ENCODE assay signal across 29 cellular contexts in genomic region chr1:34328281-34328680, GRCh38.
"Had no signal": no experiment of that assay in that cellular context is flagged by ENCODE, and none has a peak within 500 bp of the region (broad histone marks: within the 10 kb centered on the region; RNA-seq: fewer than 3 reads in every experiment).

No MANE protein-coding gene starts in this region.

- H3K36me3 Mint-ChIP-seq: activated naive CD8-positive, alpha-beta T cell; brain had no signal

- H3K9me3 Mint-ChIP-seq: activated B cell treated with CpG ODN at 0.5 μM for 24 hours; activated CD4-positive, alpha-beta T cell treated with anti-CD3 and anti-CD28 coated beads, Interleukin-2, amount 10 ng/mL, durations not matched to agents 24 days and 14 days; activated naive CD4-positive, alpha-beta T cell treated with anti-CD3 and anti-CD28 coated beads for 36 hours; brain; central memory CD8-positive, alpha-beta T cell; T-helper 1 cell treated with Interleukin-12 subunit alpha and Interleukin-12 subunit beta and Interleukin-4 antibody, amounts not matched to agents 30 μg/mL and 1 μg/mL, for 36 hours had no signal

- H3K27ac Mint-ChIP-seq: activated B cell treated with CpG ODN at 0.5 μM for 24 hours; activated CD4-positive, alpha-beta T cell treated with anti-CD3 and anti-CD28 coated beads, Interleukin-2, amount 10 ng/mL, durations not matched to agents 24 days and 14 days; activated naive CD4-positive, alpha-beta T cell treated with anti-CD3 and anti-CD28 coated beads for 36 hours; activated naive CD8-positive, alpha-beta T cell; activated T-helper 17 cell treated with anti-CD3 and anti-CD28 coated beads, Interleukin-2, amount 50 U/mL, for 72 hours; T-helper 1 cell treated with Interleukin-12 subunit alpha and Interleukin-12 subunit beta and Interleukin-4 antibody, amounts not matched to agents 30 μg/mL and 1 μg/mL, for 36 hours had no signal

- H3K4me3 Mint-ChIP-seq: activated B cell treated with CpG ODN at 0.5 μM for 24 hours; activated CD4-positive, alpha-beta T cell treated with anti-CD3 and anti-CD28 coated beads, Interleukin-2, amount 10 ng/mL, durations not matched to agents 24 days and 14 days; activated naive CD4-positive, alpha-beta T cell treated with anti-CD3 and anti-CD28 coated beads for 36 hours; activated naive CD8-positive, alpha-beta T cell; activated T-helper 17 cell treated with anti-CD3 and anti-CD28 coated beads, Interleukin-2, amount 50 U/mL, for 72 hours; brain; central memory CD8-positive, alpha-beta T cell; T-helper 1 cell treated with Interleukin-12 subunit alpha and Interleukin-12 subunit beta and Interleukin-4 antibody, amounts not matched to agents 30 μg/mL and 1 μg/mL, for 36 hours had no signal

- H3K4me1 Mint-ChIP-seq: activated B cell treated with CpG ODN at 0.5 μM for 24 hours; activated CD4-positive, alpha-beta T cell treated with anti-CD3 and anti-CD28 coated beads, Interleukin-2, amount 10 ng/mL, durations not matched to agents 24 days and 14 days; activated T-helper 17 cell treated with anti-CD3 and anti-CD28 coated beads, Interleukin-2, amount 50 U/mL, for 72 hours; central memory CD8-positive, alpha-beta T cell had no signal

- DNase-seq: activated B cell treated with CpG ODN at 0.5 μM for 24 hours; activated CD4-positive, alpha-beta T cell treated with anti-CD3 and anti-CD28 coated beads for 1 hour; activated CD4-positive, alpha-beta T cell treated with anti-CD3 and anti-CD28 coated beads, Interleukin-2, amount 10 ng/mL, durations not matched to agents 24 days and 14 days; activated CD4-positive, alpha-beta T cell treated with anti-CD3 and anti-CD28 coated beads, Interleukin-2, amount 50 U/mL, for 48 hours; activated gamma-delta T cell; activated naive CD4-positive, alpha-beta T cell treated with anti-CD3 and anti-CD28 coated beads for 36 hours; activated T-cell treated with anti-CD3 and anti-CD28 coated beads for 4 hours; activated T-cell treated with anti-CD3 and anti-CD28 coated beads, Interleukin-2, amount 50 U/mL, for 48 hours; amygdala; MG63; MV-4-11; NCI-H1092 treated with DMSO at 0.1 percent for 48 hours; NCI-H1436 treated with DMSO at 0.1 percent for 48 hours; NCI-H187; NCI-H2081; NCI-H446; NCI-H524; NCI-H774; NK-92 treated with Interleukin-12 subunit alpha and Interleukin-12 subunit beta, amount 100 ng/mL, for 24 hours; Peyer's patch; Right ventricle myocardium superior; SJCRH30; SK-N-SH; SW 1271 had no signal

- H3K27me3 Mint-ChIP-seq: activated B cell treated with CpG ODN at 0.5 μM for 24 hours; activated CD4-positive, alpha-beta T cell treated with anti-CD3 and anti-CD28 coated beads, Interleukin-2, amount 10 ng/mL, durations not matched to agents 24 days and 14 days; brain had no signal
